10 cellular contexts compared by ENCODE assay signal in the genomic region with DNA sequence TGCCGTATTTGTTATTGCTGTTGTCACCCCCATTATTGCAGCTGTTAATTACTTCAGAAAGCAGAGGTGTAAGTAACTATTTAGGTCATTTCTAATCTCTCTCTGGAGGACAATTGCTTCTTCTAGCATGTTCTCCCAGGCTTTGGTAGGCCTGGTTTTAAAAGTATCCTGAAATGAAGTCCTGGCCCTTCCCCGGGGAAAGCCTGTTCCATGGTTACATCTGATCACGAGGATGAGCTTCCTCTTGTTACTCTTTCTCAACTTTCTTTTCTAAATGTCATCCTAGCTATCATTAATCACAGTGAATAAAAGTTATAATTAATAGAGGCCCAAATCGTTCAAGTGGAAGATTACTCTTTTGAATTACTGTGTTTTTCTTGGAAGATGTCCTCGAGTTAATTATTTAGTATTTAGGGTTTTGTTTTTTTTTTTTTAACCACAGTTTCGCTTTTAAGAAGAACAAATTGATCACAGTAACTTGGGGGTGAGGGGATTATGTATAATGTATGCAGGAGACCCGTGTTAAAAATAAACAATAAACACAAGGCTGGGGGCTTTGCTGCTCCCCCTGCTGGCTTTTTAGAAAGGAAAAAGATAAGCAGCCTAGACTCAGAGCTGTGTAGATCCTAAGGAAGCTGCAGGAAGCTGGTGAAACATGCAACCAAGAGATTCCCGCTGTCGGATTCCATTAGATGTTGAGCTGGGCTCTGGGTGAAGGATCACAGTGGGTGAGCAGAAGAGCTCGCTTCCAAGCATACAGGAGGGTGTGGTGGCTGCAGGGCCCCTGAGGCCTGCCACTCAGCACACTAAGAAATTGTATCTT.
A peak's percentile ranks its signal among the peaks of the same experiment; 100 is the strongest.
DNase-seq lines count a peak whose midpoint lies in the region; ATAC-seq, FAIRE-seq and TF ChIP-seq lines count a peak whose summit lies in the region.
"Had no signal": no experiment of that assay in that cellular context is flagged by ENCODE, and none has a peak within 500 bp of the region (broad histone marks: within the 10 kb centered on the region; RNA-seq: fewer than 3 reads in every experiment).

No MANE protein-coding gene starts in this region.

- in situ Hi-C loops in HepG2 (cut with HindIII; ENCODE audit: extremely low pct_ligation_motif_present, low pct_unique_long_range_greater_than_20kb) = no loop called here

- FAIRE-seq in HepG2 (lab: Jason Lieb, UNC) (no peak), H54 (lab: Jason Lieb, UNC) (no peak)

- H3K56ac ChIP-seq in H9 (ENCODE audit: insufficient read length, low read depth, low read length) = no peak overlapping the region

- no peak overlapping the region for H3K14ac ChIP-seq in H9 (ENCODE audit: insufficient read depth, low read length)

- H3K27me3 ChIP-seq in BJ (ENCODE audit: control insufficient read depth, insufficient read depth, low read length) = 0 out of 2 replicates have a peak, but pooled peaks cover 2% of the 10 kb centered on the region
- no peaks in the 10 kb centered on the region; the same call in 1 of the 2 replicates for H3K27me3 ChIP-seq in H9 (ENCODE audit: insufficient read depth, low read length)
- peaks cover 3 to 35% of the 10 kb centered on the region in 2 experiments; a peak in 4 of 5 replicates for H3K27me3 ChIP-seq in HepG2 (ENCODE audit: control insufficient read depth in 1 of 2, insufficient read depth in 2 of 2, low read length in 2 of 2)
- H3K27me3 ChIP-seq in MG63 = no peaks in the 10 kb centered on the region

- H3K27me3 Mint-ChIP-seq in H9 (ENCODE audit: low read depth) (no peaks in the 10 kb centered on the region), immature natural killer cell (ENCODE audit: low read depth in 3 of 3) (peaks cover 0 to 7% (median 2%) of the 10 kb centered on the region in 3 donors)
- H3K27me3 Mint-ChIP-seq in activated CD8-positive, alpha-beta T cell treated with anti-CD3 and anti-CD28 coated beads, Interleukin-2, amount 10 ng/mL, durations not matched to agents 7 days and 5 days (ENCODE audit: low read depth) = no peaks in the 10 kb centered on the region

- H3K36me3 Mint-ChIP-seq in H9 (ENCODE audit: insufficient read depth in 1 of 3, low read depth in 3 of 3) (no peaks in the 10 kb centered on the region; a peak in 2 of 7 replicates), immature natural killer cell (no peaks in the 10 kb centered on the region)
- peaks cover 3% of the 10 kb centered on the region for H3K36me3 Mint-ChIP-seq in activated CD8-positive, alpha-beta T cell treated with anti-CD3 and anti-CD28 coated beads, Interleukin-2, amount 10 ng/mL, durations not matched to agents 7 days and 5 days (ENCODE audit: low read depth)
- H3K36me3 Mint-ChIP-seq: activated naive CD4-positive, alpha-beta T cell treated with anti-CD3 and anti-CD28 coated beads, Interleukin-2, amount 50 U/mL, for 72 hours had no signal

- H3K4me3 Mint-ChIP-seq in H9 (no peak overlapping the region), immature natural killer cell (peak overlapping the region in 1 of 5 donors; percentile 1)
- no peak overlapping the region for H3K4me3 Mint-ChIP-seq in activated CD8-positive, alpha-beta T cell treated with anti-CD3 and anti-CD28 coated beads, Interleukin-2, amount 10 ng/mL, durations not matched to agents 7 days and 5 days

- H2AK5ac ChIP-seq in H9 (ENCODE audit: insufficient read length, low read length) = no peak overlapping the region

- H3K27ac Mint-ChIP-seq in H9 (peak overlapping the region in 1 of 3 experiments; percentile 67; a peak in 1 of 7 replicates), immature natural killer cell (peak overlapping the region in 2 of 6 donors; percentile 18 to 40)
- peak overlapping the region; percentile 58 for H3K27ac Mint-ChIP-seq in activated CD8-positive, alpha-beta T cell treated with anti-CD3 and anti-CD28 coated beads, Interleukin-2, amount 10 ng/mL, durations not matched to agents 7 days and 5 days
- H3K27ac Mint-ChIP-seq: activated naive CD4-positive, alpha-beta T cell treated with anti-CD3 and anti-CD28 coated beads, Interleukin-2, amount 50 U/mL, for 72 hours had no signal

- H3K9me3 Mint-ChIP-seq in H9 (no peaks in the 10 kb centered on the region; a peak in 1 of 5 replicates), immature natural killer cell (peaks cover 0 to 2% (median 0%) of the 10 kb centered on the region in 6 donors)
- no peaks in the 10 kb centered on the region for H3K9me3 Mint-ChIP-seq in activated CD8-positive, alpha-beta T cell treated with anti-CD3 and anti-CD28 coated beads, Interleukin-2, amount 10 ng/mL, durations not matched to agents 7 days and 5 days (ENCODE audit: insufficient read depth)

- H3K4me1 ChIP-seq in H9 (ENCODE audit: insufficient read depth, low read length) (no peaks in the 10 kb centered on the region; the same call in 1 of the 2 replicates), HepG2 (ENCODE audit: insufficient read depth, low read length) (no peaks in the 10 kb centered on the region)

- no peak overlapping the region for H3K4ac ChIP-seq in H9 (ENCODE audit: low read depth, low read length)

- no peak for ATAC-seq in activated CD8-positive, alpha-beta T cell treated with anti-CD3 and anti-CD28 coated beads, Interleukin-2, amount 10 ng/mL, durations not matched to agents 7 days and 5 days
- ATAC-seq in HepG2 = peak; percentile 53; the same call in 2 of the 3 replicates
- ATAC-seq: activated naive CD4-positive, alpha-beta T cell treated with anti-CD3 and anti-CD28 coated beads, Interleukin-2, amount 50 U/mL, for 72 hours had no signal

- BruUV-seq in HepG2 (replicated peaks; lab: Mats Ljungman, UMichigan) = no TSS peak

- H2BK12ac ChIP-seq in H9 (ENCODE audit: insufficient read length, low read depth, low read length) = no peak overlapping the region

- H3K4me1 Mint-ChIP-seq in H9 = peaks cover 48 to 49% of the 10 kb centered on the region in 2 experiments
- H3K4me1 Mint-ChIP-seq in activated CD8-positive, alpha-beta T cell treated with anti-CD3 and anti-CD28 coated beads, Interleukin-2, amount 10 ng/mL, durations not matched to agents 7 days and 5 days (ENCODE audit: low read depth) = peaks cover 46% of the 10 kb centered on the region
- H3K4me1 Mint-ChIP-seq in immature natural killer cell = peaks cover 14 to 30% of the 10 kb centered on the region in 2 donors

- POLR2A ChIA-PET in BJ (lab: Charles Lee) (interaction anchor here (0.6 to 0.7 kb wide), 2 partner anchors 405 to 715 kb away, joined by 3 read pairs; no protein-coding TSS in a partner anchor), HepG2 (lab: Yijun Ruan, JAX) (no interaction called here)
- POLR2A ChIA-PET in activated CD8-positive, alpha-beta T cell treated with anti-CD3 and anti-CD28 coated beads, Interleukin-2, amount 10 ng/mL, durations not matched to agents 7 days and 5 days (lab: Charles Lee) = interaction anchor here (1.1 kb wide), 1 partner anchor 14 kb away, joined by 3 read pairs; no protein-coding TSS in a partner anchor

- CTCF ChIA-PET in BJ (lab: Yijun Ruan, JAX) (interaction anchor here (0.6 to 2.7 kb wide), 8 partner anchors 8 to 668 kb away, joined by 3 to 10 read pairs (median 4); no protein-coding TSS in a partner anchor), HepG2 (lab: Yijun Ruan, JAX; ENCODE audit: low intra/inter-chr PET ratio, low total read pairs) (interaction anchor here (0.8 kb wide), 1 partner anchor 668 kb away, joined by 4 read pairs; no protein-coding TSS in a partner anchor)
- CTCF ChIA-PET in activated CD8-positive, alpha-beta T cell treated with anti-CD3 and anti-CD28 coated beads, Interleukin-2, amount 10 ng/mL, durations not matched to agents 7 days and 5 days (lab: Charles Lee) = interaction anchor here (0.6 to 6.7 kb wide), 11 partner anchors 8 to 417 kb away, joined by 3 to 48 read pairs (median 5); no protein-coding TSS in a partner anchor

- no peak for TF ChIP-seq EP300 in HepG2 (IDR thresholded peaks at IDR 0.05; ENCODE audit: low read depth in 2 of 2, low read length in 2 of 2)
- no peak for TF ChIP-seq EP300 in HepG2 (CRISPR knock-in tag; IDR thresholded peaks at IDR 0.05; ENCODE audit: borderline replicate concordance)

- no peak overlapping the region for H2BK120ac ChIP-seq in H9 (ENCODE audit: low read depth, low read length, poor library complexity, severe bottlenecking)

- no peak overlapping the region for H3K18ac ChIP-seq in H9 (ENCODE audit: insufficient read length, low read depth, low read length)

- no peak overlapping the region for H3T11ph ChIP-seq in H9 (ENCODE audit: low read length)

- H4K91ac ChIP-seq in H9 (ENCODE audit: insufficient read length, low read depth, low read length) = no peak overlapping the region

- H3K4me3 ChIP-seq in BJ (ENCODE audit: low read depth, low read length) (no peak overlapping the region), HepG2 (replicated peaks in 1 of 3; ENCODE audit: insufficient read depth in 1 of 3, low read depth in 2 of 3, low read length in 3 of 3) (no peak overlapping the region), MG63 (no peak overlapping the region)

- H3K79me2 ChIP-seq in H9 (ENCODE audit: insufficient read depth, low read length) = no peaks in the 10 kb centered on the region
- no peaks in the 10 kb centered on the region for H3K79me2 ChIP-seq in HepG2 (ENCODE audit: insufficient read depth, low read length)

- intact Hi-C loops in HepG2 (cut with micrococcal nuclease; ENCODE audit: unreplicated experiment) = loop anchor here (1.0 kb wide), 1 partner anchor 668 kb away; no protein-coding TSS in a partner anchor

- TF ChIP-seq POLR2A in HepG2 (IDR thresholded peaks at IDR 0.05; ENCODE audit: insufficient read depth in 1 of 2, low read depth in 2 of 2, low read length in 2 of 2) (no peak), H54 (IDR thresholded peaks at IDR 0.05; ENCODE audit: low read depth, low read length) (no peak)

- H2BK20ac ChIP-seq in H9 (ENCODE audit: low read depth, low read length, poor library complexity, severe bottlenecking) = no peak overlapping the region

- H4K5ac ChIP-seq in H9 (ENCODE audit: insufficient read length, low read depth, low read length) = no peak overlapping the region

- no CpG with 5 or more reads among the region's 10 CpGs for WGBS in H9 (ENCODE audit: extremely low coverage, insufficient read length, low lambda C conversion rate)
- WGBS in HepG2 (ENCODE audit: low lambda C conversion rate) = 23% methylated on average over 10 of the region's 10 CpGs

- no peak overlapping the region for H3K23ac ChIP-seq in H9 (ENCODE audit: insufficient read length, low read depth, low read length)

- no peak overlapping the region for H3K9ac ChIP-seq in H9 (ENCODE audit: extremely low read depth, insufficient read length, low read length)
- H3K9ac ChIP-seq in HepG2 (ENCODE audit: insufficient read depth, low read depth, low read length) = no peak overlapping the region

- H2AFZ ChIP-seq in H9 (ENCODE audit: low read length) = no peak overlapping the region
- H2AFZ ChIP-seq in HepG2 (ENCODE audit: low read length) = no peak overlapping the region

- no peaks in the 10 kb centered on the region for H3K36me3 ChIP-seq in BJ (ENCODE audit: control insufficient read depth, insufficient read depth, low read length)
- H3K36me3 ChIP-seq in HepG2 (replicated peaks in 1 of 2; ENCODE audit: control insufficient read depth in 1 of 2, insufficient read depth in 2 of 2, low read length in 2 of 2) = no peaks in the 10 kb centered on the region
- no peaks in the 10 kb centered on the region for H3K36me3 ChIP-seq in MG63

- peaks cover 3% of the 10 kb centered on the region for H4K20me1 ChIP-seq in H9 (ENCODE audit: control insufficient read depth, insufficient read depth, insufficient read length)
- H4K20me1 ChIP-seq in HepG2 (ENCODE audit: insufficient read depth, low read length) = no peaks in the 10 kb centered on the region

- H3K27ac ChIP-seq in H9 (ENCODE audit: insufficient read length, low read depth, low read length) (no peak overlapping the region), HepG2 (ENCODE audit: extremely low read length, insufficient read depth, low read length) (no peak overlapping the region)

- H3K23me2 ChIP-seq in H9 (ENCODE audit: insufficient read length, low read depth, low read length, poor library complexity, severe bottlenecking) = no peaks in the 10 kb centered on the region

- TF ChIP-seq CTCF in BJ (IDR thresholded peaks at IDR 0.05; ENCODE audit: insufficient read depth, low read depth, low read length) (peak; percentile 43), H9 (conservative IDR thresholded peaks at IDR 0.05) (peak; percentile 71), HepG2 (CRISPR knock-in tag; IDR thresholded peaks at IDR 0.05) (0 out of 2 replicates have a peak, but pooled peaks have one; percentile 14)

- DNase-seq in BJ (ENCODE audit: low read depth) (no peak), H9 (no peak), HepG2 (ENCODE audit: low spot score) (peak; percentile 5), immature natural killer cell (no peak), SHP77 treated with DMSO at 0.1 percent for 48 hours (lab: John Stamatoyannopoulos, UW) (no peak), MG63 (no peak), H54 (ENCODE audit: insufficient read length, low spot score) (no peak)
- no peak for DNase-seq in activated CD8-positive, alpha-beta T cell treated with anti-CD3 and anti-CD28 coated beads, Interleukin-2, amount 10 ng/mL, durations not matched to agents 7 days and 5 days
- DNase-seq: stimulated activated naive CD4-positive, alpha-beta T cell had no signal

- no peak overlapping the region for H2BK5ac ChIP-seq in H9 (ENCODE audit: insufficient read length, low read length)

- no peaks in the 10 kb centered on the region for H3K9me3 ChIP-seq in H9 (ENCODE audit: control insufficient read depth, low read depth, low read length)
- no peaks in the 10 kb centered on the region for H3K9me3 ChIP-seq in HepG2 (ENCODE audit: low read length)
- H3K9me3 ChIP-seq in MG63 = no peaks in the 10 kb centered on the region

- TF ChIP-seq RAD21 in HepG2 (CRISPR knock-in tag; IDR thresholded peaks at IDR 0.05) = no peak

- H3K79me1 ChIP-seq in H9 (ENCODE audit: insufficient read depth, low read depth, low read length, poor library complexity, severe bottlenecking) = no peaks in the 10 kb centered on the region

- no peak overlapping the region for H2BK15ac ChIP-seq in H9 (ENCODE audit: low read depth, low read length)

- no peak overlapping the region for H4K8ac ChIP-seq in H9 (replicated peaks; ENCODE audit: insufficient read length, low read depth, low read length)

- H3K4me2 ChIP-seq in H9 (ENCODE audit: insufficient read depth, insufficient read length, low read length) (no peak overlapping the region), HepG2 (ENCODE audit: low read depth, low read length) (no peak overlapping the region)

Comparison
In these comparisons a context has a peak if more than half of its experiments do, and no peak if none do; other contexts are left out.
1. CTCF ChIP-seq: peak in every context shown above with its lines; median percentile 71 in H9; 43 in BJ; 14 in HepG2.